ENCODE assay signal across 8 cellular contexts in genomic region chr9:137223078-137224040, GRCh38. TPM values are rescaled to one million over a fixed set of nuclear protein-coding genes. Genes with fewer than 3 reads are reported as not detected.
DNase-seq lines count a peak whose midpoint lies in the region; ATAC-seq and TF ChIP-seq lines count a peak whose summit lies in the region.

No MANE protein-coding gene starts in this region.

- 2% methylated on average over 68 of the region's 68 CpGs for WGBS in right cardiac atrium

- H3K27me3 ChIP-seq in ascending aorta (no peaks in the 10 kb centered on the region), right cardiac atrium (ENCODE audit: control insufficient read depth, insufficient read depth) (no peaks in the 10 kb centered on the region), uterus (peaks cover 4% of the 10 kb centered on the region in 2 donors)

- H3K4me3 ChIP-seq in ascending aorta (peak overlapping the region; percentile 75 to 89), right cardiac atrium (ENCODE audit: low read length) (peak overlapping the region; percentile 61), uterus (peak overlapping the region; percentile 58 to 63)

- H3K4me1 ChIP-seq in ascending aorta (peaks cover 5 to 19% of the 10 kb centered on the region in 2 donors), right cardiac atrium (ENCODE audit: control insufficient read depth, insufficient read depth, low read length) (peaks cover 5% of the 10 kb centered on the region), uterus (peaks cover 0 to 13% of the 10 kb centered on the region in 2 donors)

- peak; percentile 13 to 67 for TF ChIP-seq POLR2A in uterus (IDR thresholded peaks at IDR 0.05)

- H3K9me3 ChIP-seq in ascending aorta (no peaks in the 10 kb centered on the region), right cardiac atrium (ENCODE audit: control insufficient read depth, low read length) (no peaks in the 10 kb centered on the region), uterus (no peaks in the 10 kb centered on the region)

- H3K27ac ChIP-seq in ascending aorta, result peak overlapping the region; percentile 94 to 95
- H3K27ac ChIP-seq in right cardiac atrium (ENCODE audit: low read length), result peak overlapping the region; percentile 61
- peak overlapping the region; percentile 76 to 90 for H3K27ac ChIP-seq in uterus

- DNase-seq in NCI-H187 (lab: John Stamatoyannopoulos, UW) (peak; percentile 77 to 78), T-helper 2 cell (peak; percentile 93 to 98 (median 97)), ascending aorta (ENCODE audit: low spot score in 2 of 2) (peak; percentile 94 to 99), right cardiac atrium (peak; percentile 98 to 99 (median 99)), pulmonary artery endothelial cell (ENCODE audit: low read depth, low spot score) (peak; percentile 94), uterus (peak; percentile 98 to 99)

- H3K36me3 ChIP-seq in ascending aorta (no peaks in the 10 kb centered on the region), uterus (no peaks in the 10 kb centered on the region)

- intact Hi-C loops in ascending aorta (cut with DNase I), result loop anchor here (1.0 to 10.0 kb wide), 5 partner anchors 17 to 429 kb away; partner anchors contain the start of genes ANAPC2, CCDC183, SSNA1 and TMEM141
- intact Hi-C loops in right cardiac atrium (cut with DNase I), result no loop called here
- intact Hi-C loops in uterus (cut with DNase I; ENCODE audit: low total_unique reads), result loop anchor here (10.0 kb wide), 1 partner anchor 109 kb away; the partner anchor contains the start of gene DPP7

- TF ChIP-seq CTCF in ascending aorta (IDR thresholded peaks at IDR 0.05) (no peak), uterus (IDR thresholded peaks at IDR 0.05) (peak in 1 of 4 experiments; percentile 38)

- ATAC-seq in GM18502 (IDR thresholded peaks at IDR 0.05; ENCODE audit: poor library complexity, unreplicated experiment) (peak; percentile 57), HG02943 (IDR thresholded peaks at IDR 0.05; ENCODE audit: low read depth, unreplicated experiment) (peak; percentile 57), right cardiac atrium (peak; percentile 92 to 93)

RNA-seq across cellular contexts. Expression of gene RNF208, which starts 1.3 kb away (rescaled TPM):
- total RNA-seq in ascending aorta (6.7 TPM), right cardiac atrium (10 to 100 TPM; 17.7 to 25.9 (median 23.7) TPM), pulmonary artery endothelial cell (0.07 and 0.33 TPM in 2 replicates), uterus (1 to 10 TPM in 1 of 4 donors, not detected in 3; 3.7 TPM)
- polyA plus RNA-seq in right cardiac atrium, result 36.0 TPM

RNA-seq across cellular contexts. Expression of gene CYSRT1, which starts 1.6 kb away (rescaled TPM):
- total RNA-seq in ascending aorta (not detected), right cardiac atrium (under 1 TPM in 1 of 4 donors, not detected in 3; 0.17 TPM), pulmonary artery endothelial cell (0.11 and 0.46 TPM in 2 replicates), uterus (under 1 TPM in 1 of 4 donors, not detected in 3; 0.34 TPM)
- polyA plus RNA-seq in right cardiac atrium, result 0.32 TPM

RNA-seq across cellular contexts. Expression of gene RNF224, which starts 3.9 kb away (rescaled TPM):
- not detected for total RNA-seq in ascending aorta
- total RNA-seq in right cardiac atrium, result not detected
- 0.09 TPM for polyA plus RNA-seq in right cardiac atrium
- total RNA-seq in pulmonary artery endothelial cell, result 0.07 TPM in 2 replicates
- under 1 TPM in 1 of 4 donors, not detected in 3; 0.21 TPM for total RNA-seq in uterus

RNA-seq across cellular contexts. Expression of gene SLC34A3, which starts 7.3 kb away (rescaled TPM):
- not detected for total RNA-seq in ascending aorta
- not detected for total RNA-seq in right cardiac atrium
- not detected for polyA plus RNA-seq in right cardiac atrium
- not detected in 2 replicates for total RNA-seq in pulmonary artery endothelial cell
- total RNA-seq in uterus, result under 1 TPM in 1 of 4 donors, not detected in 3; 0.48 TPM

RNA-seq across cellular contexts. Expression of gene TUBB4B, which starts 17.7 kb away (rescaled TPM):
- 403 TPM for total RNA-seq in ascending aorta
- 100 to 1,000 TPM; 203 to 461 (median 332) TPM for total RNA-seq in right cardiac atrium
- polyA plus RNA-seq in right cardiac atrium, result 591 TPM
- 279 and 476 TPM in 2 replicates for total RNA-seq in pulmonary artery endothelial cell
- 100 to 1,000 TPM in 3 of 4 donors, 10 to 100 TPM in 1; 91.5 to 174 (median 139) TPM for total RNA-seq in uterus

Comparison
In these comparisons a context has a peak if more than half of its experiments do, and no peak if none do; other contexts are left out.
1. Peak in every context shown above with its lines: DNase-seq, ATAC-seq, H3K4me3 ChIP-seq and H3K27ac ChIP-seq.
2. intact Hi-C loops: an anchor here in ascending aorta (1.0 to 10.0 kb wide) and uterus (10.0 kb wide); none called in right cardiac atrium.